Comparison of ENCODE assay signal across 8 cellular contexts in genomic region chr15:52021892-52022540, GRCh38. TPM values are rescaled to one million over a fixed set of nuclear protein-coding genes. Genes with fewer than 3 reads are reported as not detected.
DNase-seq lines count a peak whose midpoint lies in the region; ATAC-seq and TF ChIP-seq lines count a peak whose summit lies in the region.

No MANE protein-coding gene starts in this region.

- H3K36me3 ChIP-seq in MG63: peaks cover 11% of the 10 kb centered on the region; the same call in 1 of the 2 replicates

- H3K27ac ChIP-seq in dorsolateral prefrontal cortex: peak overlapping the region in 52 of 59 donors; percentile 3 to 99 (median 96)

- TF ChIP-seq CTCF in CD14-positive monocyte (IDR thresholded peaks at IDR 0.05) (no peak), dorsolateral prefrontal cortex (IDR thresholded peaks at IDR 0.05 in 54 of 56, conservative IDR thresholded peaks at IDR 0.05 in 2 of 56; ENCODE audit: low read depth in 1 of 56, partially characterized antibody in 56 of 56) (no peak), neural crest cell (conservative IDR thresholded peaks at IDR 0.05) (no peak), GM10266 (IDR thresholded peaks at IDR 0.05; ENCODE audit: control insufficient read depth, insufficient read depth, low read depth, missing control alignments) (no peak)

- H3K27me3 ChIP-seq in MG63: no peaks in the 10 kb centered on the region
- H3K27me3 ChIP-seq in dorsolateral prefrontal cortex: no peaks in the 10 kb centered on the region

- H3K27me3 Mint-ChIP-seq in CD14-positive monocyte (ENCODE audit: low read depth in 3 of 3) (peaks cover 1 to 5% (median 4%) of the 10 kb centered on the region in 3 donors), neural crest cell (ENCODE audit: low read depth) (no peaks in the 10 kb centered on the region)

- H3K9me3 Mint-ChIP-seq in CD14-positive monocyte: peaks cover 0 to 2% (median 0%) of the 10 kb centered on the region in 7 donors
- H3K9me3 Mint-ChIP-seq in neural crest cell: no peaks in the 10 kb centered on the region

- no peaks in the 10 kb centered on the region for H3K9me3 ChIP-seq in MG63

- intact Hi-C loops in CD14-positive monocyte (cut with micrococcal nuclease): no loop called here
- intact Hi-C loops in dorsolateral prefrontal cortex (cut with DNase I): loop anchor here (2.0 to 5.0 kb wide), 2 partner anchors 21 to 160 kb away; no protein-coding TSS in a partner anchor

- peak overlapping the region in 4 of 7 donors; percentile 41 to 99 (median 70) for H3K27ac Mint-ChIP-seq in CD14-positive monocyte
- H3K27ac Mint-ChIP-seq in neural crest cell (ENCODE audit: unreplicated experiment): no peak overlapping the region

- H3K4me3 ChIP-seq in MG63 (peak overlapping the region; percentile 77), dorsolateral prefrontal cortex (peak overlapping the region in 39 of 59 donors; percentile 1 to 90 (median 80))

- H3K4me1 Mint-ChIP-seq in CD14-positive monocyte (peaks cover 30% of the 10 kb centered on the region), neural crest cell (peaks cover 46% of the 10 kb centered on the region)

- DNase-seq in CD14-positive monocyte (ENCODE audit: low spot score) (no peak), MG63 (no peak), dorsolateral prefrontal cortex (no peak), neural crest cell (ENCODE audit: low read depth, low spot score) (no peak), NCI-H1694 treated with DMSO at 0.1 percent for 48 hours (lab: John Stamatoyannopoulos, UW) (no peak), GM10266 (ENCODE audit: extremely low spot score) (no peak)

- ATAC-seq in HG03460 (IDR thresholded peaks at IDR 0.05; ENCODE audit: unreplicated experiment): no peak
- ATAC-seq in GM21367 (IDR thresholded peaks at IDR 0.05; ENCODE audit: unreplicated experiment): no peak

- H3K4me3 Mint-ChIP-seq in CD14-positive monocyte (no peak overlapping the region), neural crest cell (peak overlapping the region; percentile 38)

- H3K36me3 Mint-ChIP-seq in CD14-positive monocyte (peaks cover 1 to 9% of the 10 kb centered on the region in 2 donors), neural crest cell (ENCODE audit: low read depth) (no peaks in the 10 kb centered on the region)

RNA-seq across cellular contexts. Expression of gene MAPK6, which starts 3.0 kb away (rescaled TPM):
- 10 to 100 TPM in 1 of 2 donors, 1 to 10 TPM in 1; 8.6 to 10.2 TPM for polyA plus RNA-seq in CD14-positive monocyte
- 36.3 and 67.2 TPM in 2 replicates for total RNA-seq in MG63 (2014; rRNA removed; shearing (Covaris generic); ENCODE audit: low replicate concordance)
- total RNA-seq in dorsolateral prefrontal cortex (10 to 100 TPM; 35.9 to 84.3 (median 57.8) TPM), neural crest cell (77.8 and 82.1 TPM in 2 replicates)

RNA-seq across cellular contexts. Expression of gene LEO1, which starts 50.4 kb away (rescaled TPM):
- polyA plus RNA-seq in CD14-positive monocyte: 1 to 10 TPM; 4.7 to 9.3 TPM
- total RNA-seq in MG63 (2014; rRNA removed; shearing (Covaris generic); ENCODE audit: low replicate concordance): 30.5 and 42.9 TPM in 2 replicates
- 10 to 100 TPM; 14.3 to 35.5 (median 23.9) TPM for total RNA-seq in dorsolateral prefrontal cortex
- total RNA-seq in neural crest cell: 32.7 and 34.1 TPM in 2 replicates

Comparison
In these comparisons a context has a peak if more than half of its experiments do, and no peak if none do; other contexts are left out.
1. intact Hi-C loops: an anchor here in dorsolateral prefrontal cortex (2.0 to 5.0 kb wide); none called in CD14-positive monocyte.